ENCODE assay signal across 26 cellular contexts in the genomic region with DNA sequence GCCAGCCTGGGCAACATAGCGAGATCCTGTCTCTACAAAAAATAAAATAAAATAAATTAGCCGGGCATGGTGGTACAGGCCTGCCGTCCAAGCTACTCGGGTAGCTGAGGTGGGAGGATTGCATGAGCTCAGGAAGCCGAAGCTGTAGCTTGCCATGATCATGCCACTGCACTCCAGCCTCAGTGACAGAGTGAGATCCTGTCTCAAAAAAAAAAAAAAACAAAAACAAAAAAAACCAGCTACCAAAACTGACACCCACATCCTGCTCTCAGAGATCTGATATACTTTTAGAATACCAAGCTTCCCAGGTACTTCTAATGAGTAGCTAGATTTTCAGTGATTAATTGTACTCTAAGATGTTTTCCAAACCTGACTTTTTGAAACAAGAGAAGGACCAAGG.
A peak's percentile ranks its signal among the peaks of the same experiment; 100 is the strongest.
DNase-seq lines count a peak whose midpoint lies in the region; ATAC-seq and TF ChIP-seq lines count a peak whose summit lies in the region.
"Had no signal": no experiment of that assay in that cellular context is flagged by ENCODE, and none has a peak within 500 bp of the region (broad histone marks: within the 10 kb centered on the region; RNA-seq: fewer than 3 reads in every experiment).

No MANE protein-coding gene starts in this region.

- no peaks in the 10 kb centered on the region for H3K9me3 Mint-ChIP-seq in activated CD4-positive, alpha-beta memory T cell treated with anti-CD3 and anti-CD28 coated beads, Interleukin-2, amount 10 ng/mL, durations not matched to agents 7 days and 5 days
- H3K9me3 Mint-ChIP-seq in activated CD4-positive, alpha-beta memory T cell treated with anti-CD3 and anti-CD28 coated beads for 36 hours = no peaks in the 10 kb centered on the region
- no peaks in the 10 kb centered on the region for H3K9me3 Mint-ChIP-seq in T-helper 1 cell treated with Interleukin-12 subunit alpha and Interleukin-12 subunit beta and Interleukin-4 antibody, amounts not matched to agents 30 μg/mL and 1 μg/mL, for 36 hours

- H3K27me3 ChIP-seq in DND-41 (ENCODE audit: insufficient read depth, low read length, poor library complexity) = no peaks in the 10 kb centered on the region
- H3K27me3 ChIP-seq in parathyroid adenoma (ENCODE audit: control insufficient read depth, insufficient read depth, low read length) = no peaks in the 10 kb centered on the region
- no peaks in the 10 kb centered on the region for H3K27me3 ChIP-seq in testis
- no peaks in the 10 kb centered on the region for H3K27me3 ChIP-seq in transverse colon
- H3K27me3 ChIP-seq: SJCRH30 had no signal

- in situ Hi-C loops in transverse colon (cut with MboI; ENCODE audit: low pct_ligation_motif_present in 1 of 4, low pct_unique_long_range_greater_than_20kb in 1 of 4, low sequenced_read_pairs in 3 of 4) = no loop called here

- H3K79me2 ChIP-seq in DND-41 (ENCODE audit: insufficient read depth, low read length) = no peaks in the 10 kb centered on the region
- no peaks in the 10 kb centered on the region for H3K79me2 ChIP-seq in parathyroid adenoma

- TF ChIP-seq POLR2A in testis (IDR thresholded peaks at IDR 0.05) (no peak), transverse colon (IDR thresholded peaks at IDR 0.05) (no peak)

- H3K27me3 Mint-ChIP-seq in activated CD4-positive, alpha-beta memory T cell treated with anti-CD3 and anti-CD28 coated beads, Interleukin-2, amount 10 ng/mL, durations not matched to agents 7 days and 5 days = no peaks in the 10 kb centered on the region
- no peaks in the 10 kb centered on the region for H3K27me3 Mint-ChIP-seq in activated CD4-positive, alpha-beta memory T cell treated with anti-CD3 and anti-CD28 coated beads for 36 hours
- no peaks in the 10 kb centered on the region for H3K27me3 Mint-ChIP-seq in T-helper 1 cell treated with Interleukin-12 subunit alpha and Interleukin-12 subunit beta and Interleukin-4 antibody, amounts not matched to agents 30 μg/mL and 1 μg/mL, for 36 hours (ENCODE audit: low read depth)

- H3K4me3 ChIP-seq in DND-41 (ENCODE audit: low read depth in 1 of 2, low read length in 2 of 2) = no peak overlapping the region
- H3K4me3 ChIP-seq in parathyroid adenoma (ENCODE audit: low read depth, low read length) = no peak overlapping the region
- H3K4me3 ChIP-seq in testis = no peak overlapping the region
- H3K4me3 ChIP-seq in transverse colon = no peak overlapping the region
- H3K4me3 ChIP-seq: PC-9, SJCRH30 had no signal

- H3K4me1 ChIP-seq in DND-41 (ENCODE audit: insufficient read depth, low read length) = peaks cover 18% of the 10 kb centered on the region
- H3K4me1 ChIP-seq in parathyroid adenoma = peaks cover 8% of the 10 kb centered on the region
- peaks cover 3% of the 10 kb centered on the region for H3K4me1 ChIP-seq in testis
- H3K4me1 ChIP-seq in transverse colon = no peaks in the 10 kb centered on the region
- H3K4me1 ChIP-seq: SJCRH30 had no signal

- no peak overlapping the region for H3K4me3 Mint-ChIP-seq in activated CD4-positive, alpha-beta memory T cell treated with anti-CD3 and anti-CD28 coated beads, Interleukin-2, amount 10 ng/mL, durations not matched to agents 7 days and 5 days
- H3K4me3 Mint-ChIP-seq in activated CD4-positive, alpha-beta memory T cell treated with anti-CD3 and anti-CD28 coated beads for 36 hours = no peak overlapping the region
- H3K4me3 Mint-ChIP-seq in T-helper 1 cell treated with Interleukin-12 subunit alpha and Interleukin-12 subunit beta and Interleukin-4 antibody, amounts not matched to agents 30 μg/mL and 1 μg/mL, for 36 hours = no peak overlapping the region

- peak overlapping the region; percentile 48 for H3K27ac Mint-ChIP-seq in activated CD4-positive, alpha-beta memory T cell treated with anti-CD3 and anti-CD28 coated beads, Interleukin-2, amount 10 ng/mL, durations not matched to agents 7 days and 5 days
- no peak overlapping the region for H3K27ac Mint-ChIP-seq in activated CD4-positive, alpha-beta memory T cell treated with anti-CD3 and anti-CD28 coated beads for 36 hours
- peak overlapping the region; percentile 41 for H3K27ac Mint-ChIP-seq in T-helper 1 cell treated with Interleukin-12 subunit alpha and Interleukin-12 subunit beta and Interleukin-4 antibody, amounts not matched to agents 30 μg/mL and 1 μg/mL, for 36 hours

- H3K36me3 Mint-ChIP-seq in activated CD4-positive, alpha-beta memory T cell treated with anti-CD3 and anti-CD28 coated beads, Interleukin-2, amount 10 ng/mL, durations not matched to agents 7 days and 5 days (ENCODE audit: low read depth) = peaks cover 7% of the 10 kb centered on the region
- H3K36me3 Mint-ChIP-seq in activated CD4-positive, alpha-beta memory T cell treated with anti-CD3 and anti-CD28 coated beads for 36 hours = peaks cover 13% of the 10 kb centered on the region
- peaks cover 5% of the 10 kb centered on the region for H3K36me3 Mint-ChIP-seq in T-helper 1 cell treated with Interleukin-12 subunit alpha and Interleukin-12 subunit beta and Interleukin-4 antibody, amounts not matched to agents 30 μg/mL and 1 μg/mL, for 36 hours (ENCODE audit: low read depth)

- peak; percentile 30 for DNase-seq in activated CD4-positive, alpha-beta memory T cell treated with anti-CD3 and anti-CD28 coated beads, Interleukin-2, amount 10 ng/mL, durations not matched to agents 7 days and 5 days
- DNase-seq in activated CD4-positive, alpha-beta memory T cell treated with anti-CD3 and anti-CD28 coated beads for 36 hours = no peak
- DNase-seq in DND-41 = peak; percentile 30
- no peak for DNase-seq in testis
- no peak for DNase-seq in DMS53 treated with DMSO at 0.1 percent for 48 hours (lab: John Stamatoyannopoulos, UW; ENCODE audit: unreplicated experiment)
- no peak for DNase-seq in transverse colon
- DNase-seq: COR-L47; DMS53; EL; GDM1; H7; Karpas-422; NCI-H1092; NCI-H1417 treated with DMSO at 0.1 percent for 48 hours; NCI-H1694 treated with DMSO at 0.1 percent for 48 hours; NCI-H2081; NCI-H2171 treated with DMSO at 0.1 percent for 48 hours; NCI-H345; NCI-H524; NCI-H774; NK-92 treated with Interleukin-12 subunit alpha and Interleukin-12 subunit beta, amount 100 ng/mL, for 24 hours; PC-9; SJCRH30 had no signal

- intact Hi-C loops in activated CD4-positive, alpha-beta memory T cell treated with anti-CD3 and anti-CD28 coated beads for 36 hours (cut with micrococcal nuclease) = no loop called here
- intact Hi-C loops in testis (cut with DNase I; ENCODE audit: low total_unique reads) = no loop called here
- intact Hi-C loops in transverse colon (cut with DNase I; ENCODE audit: low total_unique reads) = no loop called here

- H3K36me3 ChIP-seq in DND-41 (ENCODE audit: insufficient read depth, low read length) (peaks cover 21% of the 10 kb centered on the region; the same call in 1 of the 2 replicates), parathyroid adenoma (ENCODE audit: control insufficient read depth, insufficient read depth, low read length) (peaks cover 3% of the 10 kb centered on the region), testis (ENCODE audit: low read depth, missing control alignments) (no peaks in the 10 kb centered on the region), transverse colon (peaks cover 0 to 12% (median 0%) of the 10 kb centered on the region in 4 donors)
- H3K36me3 ChIP-seq: SJCRH30 had no signal

- H3K4me1 Mint-ChIP-seq in activated CD4-positive, alpha-beta memory T cell treated with anti-CD3 and anti-CD28 coated beads, Interleukin-2, amount 10 ng/mL, durations not matched to agents 7 days and 5 days = peaks cover 15% of the 10 kb centered on the region
- peaks cover 16% of the 10 kb centered on the region for H3K4me1 Mint-ChIP-seq in activated CD4-positive, alpha-beta memory T cell treated with anti-CD3 and anti-CD28 coated beads for 36 hours (ENCODE audit: low read depth)
- H3K4me1 Mint-ChIP-seq in T-helper 1 cell treated with Interleukin-12 subunit alpha and Interleukin-12 subunit beta and Interleukin-4 antibody, amounts not matched to agents 30 μg/mL and 1 μg/mL, for 36 hours (ENCODE audit: low read depth) = peaks cover 17% of the 10 kb centered on the region

- H3K27ac ChIP-seq in DND-41 (ENCODE audit: low read length) (peak overlapping the region; percentile 64), parathyroid adenoma (peak overlapping the region; percentile 50), testis (peak overlapping the region in 1 of 2 donors; percentile 71), transverse colon (no peak overlapping the region)
- H3K27ac ChIP-seq: PC-9, SJCRH30 had no signal

- H3K9ac ChIP-seq in DND-41 (ENCODE audit: low read depth, low read length) (no peak overlapping the region), parathyroid adenoma (no peak overlapping the region)

- POLR2A ChIA-PET in activated CD4-positive, alpha-beta memory T cell treated with anti-CD3 and anti-CD28 coated beads, Interleukin-2, amount 10 ng/mL, durations not matched to agents 7 days and 5 days (lab: Charles Lee) = no interaction called here
- POLR2A ChIA-PET in activated CD4-positive, alpha-beta memory T cell treated with anti-CD3 and anti-CD28 coated beads for 36 hours (lab: Charles Lee) = interaction anchor here (0.6 kb wide), 1 partner anchor 9 kb away, joined by 3 read pairs; no protein-coding TSS in a partner anchor

- WGBS in testis, 2 donors = 73 to 88% methylated on average over 5 of the region's 5 CpGs
- WGBS in transverse colon (ENCODE audit: low coverage in 1 of 2), 2 donors = 96% methylated on average over 4 to 5 of the region's 5 CpGs

- TF ChIP-seq EP300 in transverse colon (IDR thresholded peaks at IDR 0.05; ENCODE audit: low read depth) = no peak

- H2AFZ ChIP-seq in DND-41 (ENCODE audit: low read depth, low read length) (0 out of 2 replicates have a peak overlapping the region, but pooled peaks have one; percentile 12), parathyroid adenoma (peak overlapping the region; percentile 67)
- H2AFZ ChIP-seq: PC-9 had no signal

- TF ChIP-seq CTCF in DND-41 (IDR thresholded peaks at IDR 0.05; ENCODE audit: borderline replicate concordance, extremely low read depth, low read length, poor library complexity, severe bottlenecking) (no peak), parathyroid adenoma (IDR thresholded peaks at IDR 0.05) (no peak), testis (IDR thresholded peaks at IDR 0.05) (no peak), transverse colon (IDR thresholded peaks at IDR 0.05) (no peak)

- H3K9me3 ChIP-seq in DND-41 (ENCODE audit: insufficient read depth, low read length, severe bottlenecking) (no peaks in the 10 kb centered on the region), parathyroid adenoma (ENCODE audit: control insufficient read depth, low read length) (no peaks in the 10 kb centered on the region), testis (no peaks in the 10 kb centered on the region), transverse colon (no peaks in the 10 kb centered on the region)
- H3K9me3 ChIP-seq: SJCRH30 had no signal

- H4K20me1 ChIP-seq in DND-41 (ENCODE audit: insufficient read depth, low read length) = no peaks in the 10 kb centered on the region

- CTCF ChIA-PET in activated CD4-positive, alpha-beta memory T cell treated with anti-CD3 and anti-CD28 coated beads, Interleukin-2, amount 10 ng/mL, durations not matched to agents 7 days and 5 days (lab: Charles Lee) = no interaction called here
- CTCF ChIA-PET in activated CD4-positive, alpha-beta memory T cell treated with anti-CD3 and anti-CD28 coated beads for 36 hours (lab: Charles Lee) = no interaction called here

- ATAC-seq in DND-41 (ENCODE audit: insufficient read depth, low read depth) = peak; percentile 75
- ATAC-seq: Right ventricle myocardium inferior had no signal

- H3K4me2 ChIP-seq in DND-41 (ENCODE audit: insufficient read depth, low read length) (peak overlapping the region; percentile 18; the same call in 1 of the 2 replicates), parathyroid adenoma (ENCODE audit: low read length) (peak overlapping the region; percentile 6)
- H3K4me2 ChIP-seq: PC-9 had no signal

Comparison
In these comparisons a context has a peak if more than half of its experiments do, and no peak if none do; other contexts are left out.
1. DNase-seq: peak in activated CD4-positive, alpha-beta memory T cell treated with anti-CD3 and anti-CD28 coated beads, Interleukin-2, amount 10 ng/mL, durations not matched to agents 7 days and 5 days (single experiment) and DND-41 (single experiment); none in activated CD4-positive, alpha-beta memory T cell treated with anti-CD3 and anti-CD28 coated beads for 36 hours (single experiment), testis (single experiment), DMS53 treated with DMSO at 0.1 percent for 48 hours (single experiment) and transverse colon (single experiment).
2. H3K27ac ChIP-seq: peak in DND-41 (single experiment) and parathyroid adenoma (single experiment); none in transverse colon (0 of 4).